In the genomic region with DNA sequence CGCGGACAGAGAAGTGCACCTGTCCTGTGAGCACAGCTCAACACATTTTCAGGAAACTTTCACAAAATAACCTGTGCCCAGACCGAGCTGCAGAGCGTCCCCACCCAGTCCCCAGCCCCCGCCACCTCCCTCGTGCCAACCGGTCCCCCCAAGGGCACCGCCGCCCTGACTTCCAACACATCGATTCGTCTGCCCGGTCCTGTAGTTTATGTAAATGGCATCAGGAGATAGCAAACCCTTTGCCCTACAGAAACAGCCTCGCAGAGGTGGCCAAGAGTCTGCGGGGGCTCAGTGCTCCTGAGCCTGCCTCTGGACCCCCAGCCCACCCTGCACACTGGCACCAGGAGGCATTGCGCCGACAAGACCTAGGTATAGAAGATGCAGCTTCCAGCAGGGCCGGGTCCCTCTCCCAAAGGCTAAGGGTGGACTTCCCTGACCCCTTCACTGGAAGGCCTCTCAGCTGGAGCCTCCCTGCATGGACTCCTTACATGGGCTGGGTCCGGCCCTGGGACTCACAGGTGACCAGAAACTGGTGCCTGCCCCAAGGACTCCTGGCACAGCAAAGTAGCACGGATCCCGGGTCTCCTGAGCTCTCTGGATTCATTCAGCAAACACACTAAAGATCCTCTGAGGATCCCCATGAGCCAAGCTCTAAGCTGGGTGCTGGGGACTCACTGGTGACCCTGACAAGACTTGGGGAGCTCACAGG, we compare ENCODE assay signal across 9 cellular contexts. TPM values are rescaled to one million over a fixed set of nuclear protein-coding genes. Genes with fewer than 3 reads are reported as not detected.
DNase-seq lines count a peak whose midpoint lies in the region; ATAC-seq, FAIRE-seq and TF ChIP-seq lines count a peak whose summit lies in the region.
"Had no signal": no experiment of that assay in that cellular context is flagged by ENCODE, and none has a peak within 500 bp of the region (broad histone marks: within the 10 kb centered on the region; RNA-seq: fewer than 3 reads in every experiment).

No MANE protein-coding gene starts in this region.

- H3K4me2 ChIP-seq in astrocyte (ENCODE audit: low read length), result peak overlapping the region; percentile 95

- H3K4me3 ChIP-seq in astrocyte (ENCODE audit: insufficient read depth, low read depth, low read length) (peak overlapping the region; percentile 54), lower leg skin (ENCODE audit: low read depth, poor library complexity, severe bottlenecking) (peak overlapping the region; percentile 45), tibial artery (peak overlapping the region; percentile 55 to 65)

- WGBS in lower leg skin, 2 donors, result 37 to 39% methylated on average over 17 to 19 of the region's 20 CpGs

- no peak overlapping the region for H3K27ac ChIP-seq in astrocyte (ENCODE audit: low read depth, low read length)
- H3K27ac ChIP-seq in tibial artery, result peak overlapping the region in 1 of 2 donors; percentile 54

- H4K20me1 ChIP-seq in astrocyte (ENCODE audit: insufficient read depth, low read length), result no peaks in the 10 kb centered on the region

- H3K4me1 Mint-ChIP-seq in activated T-cell treated with anti-CD3 and anti-CD28 coated beads, Interleukin-2, amount 50 U/mL, for 72 hours (ENCODE audit: low read depth), result peaks cover 5% of the 10 kb centered on the region
- H3K4me1 Mint-ChIP-seq in astrocyte (ENCODE audit: low read depth, unreplicated experiment), result peaks cover 3% of the 10 kb centered on the region

- H3K4me3 Mint-ChIP-seq in activated T-cell treated with anti-CD3 and anti-CD28 coated beads, Interleukin-2, amount 50 U/mL, for 72 hours, result peak overlapping the region; percentile 71
- peak overlapping the region; percentile 80 for H3K4me3 Mint-ChIP-seq in astrocyte (ENCODE audit: unreplicated experiment)

- no peak for FAIRE-seq in astrocyte (lab: Jason Lieb, UNC)

- DNase-seq in activated T-cell treated with anti-CD3 and anti-CD28 coated beads, Interleukin-2, amount 50 U/mL, for 72 hours, result no peak
- DNase-seq in activated T-cell treated with anti-CD3 and anti-CD28 coated beads, Interleukin-2, amount 50 U/mL, for 1 hour, result no peak
- no peak for DNase-seq in astrocyte (ENCODE audit: low read depth)
- no peak for DNase-seq in lower leg skin (ENCODE audit: low spot score in 2 of 2)
- no peak for DNase-seq in tibial artery
- DNase-seq in ureter (ENCODE audit: low spot score), result no peak
- DNase-seq in cortex of kidney (lab: John Stamatoyannopoulos, UW), result no peak

- H3K27me3 Mint-ChIP-seq in activated T-cell treated with anti-CD3 and anti-CD28 coated beads, Interleukin-2, amount 50 U/mL, for 72 hours (ENCODE audit: low read depth), result no peaks in the 10 kb centered on the region
- H3K27me3 Mint-ChIP-seq in astrocyte (ENCODE audit: low read depth, unreplicated experiment), result peaks cover 12% of the 10 kb centered on the region

- H3K4me1 ChIP-seq in astrocyte (ENCODE audit: insufficient read depth, low read length), result peaks cover 15% of the 10 kb centered on the region
- peaks cover 5 to 68% (median 53%) of the 10 kb centered on the region in 4 donors for H3K4me1 ChIP-seq in tibial artery

- H3K36me3 ChIP-seq in astrocyte (ENCODE audit: insufficient read depth, low read length) (no peaks in the 10 kb centered on the region), tibial artery (no peaks in the 10 kb centered on the region)

- H3K36me3 Mint-ChIP-seq in activated T-cell treated with anti-CD3 and anti-CD28 coated beads, Interleukin-2, amount 50 U/mL, for 72 hours (ENCODE audit: insufficient read depth in 2 of 2), result no peaks in the 10 kb centered on the region
- no peaks in the 10 kb centered on the region for H3K36me3 Mint-ChIP-seq in astrocyte (ENCODE audit: low read depth, unreplicated experiment)

- peaks cover 12% of the 10 kb centered on the region for H3K79me2 ChIP-seq in astrocyte (ENCODE audit: insufficient read depth, low read length)

- no peak overlapping the region for H3K27ac Mint-ChIP-seq in activated T-cell treated with anti-CD3 and anti-CD28 coated beads, Interleukin-2, amount 50 U/mL, for 72 hours
- peak overlapping the region; percentile 26 for H3K27ac Mint-ChIP-seq in astrocyte (ENCODE audit: unreplicated experiment)

- H3K27me3 ChIP-seq in astrocyte (ENCODE audit: insufficient read depth, low read length), result peaks cover 2% of the 10 kb centered on the region
- H3K27me3 ChIP-seq in tibial artery, result no peaks in the 10 kb centered on the region

- TF ChIP-seq POLR2A in lower leg skin (IDR thresholded peaks at IDR 0.05), result no peak

- H3K9me3 ChIP-seq in astrocyte (ENCODE audit: insufficient read depth, low read depth, low read length), result no peaks in the 10 kb centered on the region
- H3K9me3 ChIP-seq in tibial artery, result no peaks in the 10 kb centered on the region

- TF ChIP-seq CTCF in astrocyte (IDR thresholded peaks at IDR 0.05; ENCODE audit: insufficient read depth, low read depth, low read length), result no peak
- TF ChIP-seq CTCF in lower leg skin (IDR thresholded peaks at IDR 0.05), result no peak
- no peak for TF ChIP-seq CTCF in tibial artery (IDR thresholded peaks at IDR 0.05)

- H3K9me3 Mint-ChIP-seq in activated T-cell treated with anti-CD3 and anti-CD28 coated beads, Interleukin-2, amount 50 U/mL, for 72 hours, result no peaks in the 10 kb centered on the region
- H3K9me3 Mint-ChIP-seq in astrocyte (ENCODE audit: unreplicated experiment), result no peaks in the 10 kb centered on the region

- peak overlapping the region; percentile 61 for H2AFZ ChIP-seq in astrocyte (ENCODE audit: low read depth, low read length)

- intact Hi-C loops in lower leg skin (cut with DNase I; ENCODE audit: low total_unique reads) (no loop called here), tibial artery (cut with DNase I; ENCODE audit: low total_unique reads) (no loop called here)

- peak overlapping the region; percentile 61 for H3K9ac ChIP-seq in astrocyte (ENCODE audit: low read length)

- no peak for ATAC-seq in activated T-cell treated with anti-CD3 and anti-CD28 coated beads, Interleukin-2, amount 50 U/mL, for 72 hours (replicated peaks in 1 of 2)
- ATAC-seq in esophagus mucosa, result no peak

RNA-seq across cellular contexts. Expression of gene PLEKHG5, which starts 6.6 kb away (rescaled TPM):
- total RNA-seq in activated T-cell treated with anti-CD3 and anti-CD28 coated beads, Interleukin-2, amount 50 U/mL, for 72 hours, result 1 to 10 TPM; 2.6 to 3.2 TPM
- total RNA-seq in astrocyte, result 23.0 and 25.1 TPM in 2 replicates
- total RNA-seq in lower leg skin, result 100 to 1,000 TPM in 2 of 4 donors, 10 to 100 TPM in 2; 72.5 to 170 (median 99.8) TPM
- 17.7 TPM for total RNA-seq in ureter
- 24.4 TPM for total RNA-seq in esophagus mucosa

RNA-seq across cellular contexts. Expression of gene TNFRSF25, which starts 32.0 kb away (rescaled TPM):
- total RNA-seq in activated T-cell treated with anti-CD3 and anti-CD28 coated beads, Interleukin-2, amount 50 U/mL, for 72 hours, result 100 to 1,000 TPM in 1 of 2 donors, 10 to 100 TPM in 1; 89.2 to 101 TPM
- 16.5 and 18.8 TPM in 2 replicates for total RNA-seq in astrocyte
- total RNA-seq in lower leg skin, result 100 to 1,000 TPM in 1 of 4 donors, 10 to 100 TPM in 3; 53.7 to 168 (median 75.7) TPM
- 17.1 TPM for total RNA-seq in ureter
- 13.1 TPM for total RNA-seq in esophagus mucosa

RNA-seq across cellular contexts. Expression of gene NOL9, which starts 56.3 kb away (rescaled TPM):
- 10 to 100 TPM; 35.8 to 42.3 TPM for total RNA-seq in activated T-cell treated with anti-CD3 and anti-CD28 coated beads, Interleukin-2, amount 50 U/mL, for 72 hours
- 24.0 and 26.8 TPM in 2 replicates for total RNA-seq in astrocyte
- 10 to 100 TPM; 13.1 to 35.9 (median 23.3) TPM for total RNA-seq in lower leg skin
- total RNA-seq in ureter, result 41.5 TPM
- total RNA-seq in esophagus mucosa, result 19.7 TPM

RNA-seq across cellular contexts. Expression of gene TAS1R1, which starts 57.1 kb away (rescaled TPM):
- total RNA-seq in activated T-cell treated with anti-CD3 and anti-CD28 coated beads, Interleukin-2, amount 50 U/mL, for 72 hours, result not detected
- total RNA-seq in astrocyte (not detected in 2 replicates), lower leg skin (under 1 TPM in 2 of 4 donors, not detected in 2; 0.27 to 0.39 TPM), ureter (not detected), esophagus mucosa (not detected)
- total RNA-seq: cerebellum had no signal
